8 cellular contexts compared by ENCODE assay signal in the genomic region with DNA sequence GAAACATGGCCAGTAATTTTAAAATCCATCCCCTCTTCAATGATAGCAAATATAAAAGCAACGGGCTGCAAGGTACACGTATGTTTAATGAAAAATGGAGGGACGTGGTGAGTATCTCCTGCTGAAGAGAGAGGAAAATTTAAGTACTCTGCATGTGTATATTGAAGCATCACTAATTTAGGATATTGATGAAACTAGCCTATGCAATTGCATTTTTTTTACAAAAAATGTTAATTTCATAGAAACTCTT. TPM values are rescaled to one million over a fixed set of nuclear protein-coding genes. Genes with fewer than 3 reads are reported as not detected.
DNase-seq lines count a peak whose midpoint lies in the region; ATAC-seq and TF ChIP-seq lines count a peak whose summit lies in the region.

No MANE protein-coding gene starts in this region.

- TF ChIP-seq CTCF in MCF 10A (IDR thresholded peaks at IDR 0.05; ENCODE audit: unreplicated experiment) (no peak), lung (IDR thresholded peaks at IDR 0.05; ENCODE audit: control extremely low read depth, extremely low read depth) (no peak), transverse colon (IDR thresholded peaks at IDR 0.05) (no peak), GM20000 (IDR thresholded peaks at IDR 0.05; ENCODE audit: extremely low read depth, missing control alignments) (no peak)

- ATAC-seq in lung (ENCODE audit: insufficient read depth, low FRiP score): no peak
- ATAC-seq in GM18873 (IDR thresholded peaks at IDR 0.05; ENCODE audit: low FRiP score, unreplicated experiment): no peak

- no peak for TF ChIP-seq POLR2A in transverse colon (IDR thresholded peaks at IDR 0.05)

- H3K4me1 Mint-ChIP-seq in activated naive CD8-positive, alpha-beta T cell (ENCODE audit: low read depth): peaks cover 33% of the 10 kb centered on the region
- H3K4me1 Mint-ChIP-seq in activated naive CD8-positive, alpha-beta T cell treated with anti-CD3 and anti-CD28 coated beads for 36 hours: peaks cover 22% of the 10 kb centered on the region
- peaks cover 13% of the 10 kb centered on the region for H3K4me1 Mint-ChIP-seq in MCF 10A (ENCODE audit: insufficient read depth, unreplicated experiment)

- H3K9me3 Mint-ChIP-seq in activated naive CD8-positive, alpha-beta T cell (ENCODE audit: low read depth): no peaks in the 10 kb centered on the region
- H3K9me3 Mint-ChIP-seq in activated naive CD8-positive, alpha-beta T cell treated with anti-CD3 and anti-CD28 coated beads for 36 hours: no peaks in the 10 kb centered on the region
- no peaks in the 10 kb centered on the region for H3K9me3 Mint-ChIP-seq in MCF 10A (ENCODE audit: unreplicated experiment)

- no peaks in the 10 kb centered on the region for H3K27me3 Mint-ChIP-seq in activated naive CD8-positive, alpha-beta T cell
- H3K27me3 Mint-ChIP-seq in activated naive CD8-positive, alpha-beta T cell treated with anti-CD3 and anti-CD28 coated beads for 36 hours: no peaks in the 10 kb centered on the region
- H3K27me3 Mint-ChIP-seq in MCF 10A (ENCODE audit: insufficient read depth, unreplicated experiment): no peaks in the 10 kb centered on the region

- H3K27me3 ChIP-seq in lung (ENCODE audit: control insufficient read depth, insufficient read depth) (no peaks in the 10 kb centered on the region), transverse colon (no peaks in the 10 kb centered on the region)

- H3K36me3 ChIP-seq in lung (ENCODE audit: control insufficient read depth in 2 of 2, insufficient read depth in 2 of 2, low read length in 2 of 2) (no peaks in the 10 kb centered on the region), transverse colon (no peaks in the 10 kb centered on the region)

- intact Hi-C loops in MCF 10A (cut with micrococcal nuclease) (no loop called here), transverse colon (cut with DNase I; ENCODE audit: low total_unique reads) (loop anchor here (1.0 kb wide), 1 partner anchor 112 kb away; the partner anchor contains the start of gene PLCB1)

- H3K4me1 ChIP-seq in lung (ENCODE audit: control insufficient read depth in 2 of 2, insufficient read depth in 2 of 2, low read length in 2 of 2) (peaks cover 0 to 5% of the 10 kb centered on the region in 2 donors), transverse colon (peaks cover 0 to 16% (median 9%) of the 10 kb centered on the region in 4 donors)

- POLR2A ChIA-PET in MCF 10A (lab: Yijun Ruan, JAX): interaction anchor here (0.6 to 2.8 kb wide), 17 partner anchors 9 to 1897 kb away, joined by 3 to 11 read pairs (median 4); partner anchors contain the start of gene FERMT1

- peak overlapping the region; percentile 98 for H3K27ac ChIP-seq in lung (ENCODE audit: low read depth in 1 of 2, low read length in 1 of 2)
- H3K27ac ChIP-seq in transverse colon: peak overlapping the region; percentile 93 to 100 (median 98)

- DNase-seq in activated naive CD8-positive, alpha-beta T cell treated with anti-CD3 and anti-CD28 coated beads for 36 hours: no peak
- no peak for DNase-seq in MCF 10A (ENCODE audit: unreplicated experiment)
- no peak for DNase-seq in lung (ENCODE audit: low spot score)
- DNase-seq in transverse colon: no peak
- DNase-seq in GM20000 (ENCODE audit: low spot score): no peak
- no peak for DNase-seq in DMS53 treated with DMSO at 0.1 percent for 48 hours (lab: John Stamatoyannopoulos, UW; ENCODE audit: unreplicated experiment)

- peaks cover 2% of the 10 kb centered on the region for H3K36me3 Mint-ChIP-seq in activated naive CD8-positive, alpha-beta T cell
- H3K36me3 Mint-ChIP-seq in activated naive CD8-positive, alpha-beta T cell treated with anti-CD3 and anti-CD28 coated beads for 36 hours: peaks cover 2% of the 10 kb centered on the region
- H3K36me3 Mint-ChIP-seq in MCF 10A (ENCODE audit: insufficient read depth, unreplicated experiment): no peaks in the 10 kb centered on the region

- in situ Hi-C loops in transverse colon (cut with MboI; ENCODE audit: low pct_ligation_motif_present in 1 of 4, low pct_unique_long_range_greater_than_20kb in 1 of 4, low sequenced_read_pairs in 3 of 4): no loop called here

- H3K27ac Mint-ChIP-seq in activated naive CD8-positive, alpha-beta T cell: peak overlapping the region; percentile 85
- H3K27ac Mint-ChIP-seq in activated naive CD8-positive, alpha-beta T cell treated with anti-CD3 and anti-CD28 coated beads for 36 hours: no peak overlapping the region
- H3K27ac Mint-ChIP-seq in MCF 10A (ENCODE audit: low read depth, unreplicated experiment): peak overlapping the region; percentile 68

- H3K4me3 Mint-ChIP-seq in activated naive CD8-positive, alpha-beta T cell: no peak overlapping the region
- H3K4me3 Mint-ChIP-seq in activated naive CD8-positive, alpha-beta T cell treated with anti-CD3 and anti-CD28 coated beads for 36 hours: no peak overlapping the region
- peak overlapping the region; percentile 92 for H3K4me3 Mint-ChIP-seq in MCF 10A (ENCODE audit: unreplicated experiment)

- H3K4me3 ChIP-seq in lung (peak overlapping the region; percentile 87), transverse colon (peak overlapping the region in 3 of 4 donors; percentile 64 to 96 (median 83))

- BruUV-seq in MCF 10A (replicated peaks; lab: Mats Ljungman, UMichigan): no TSS peak

- no peak for TF ChIP-seq EP300 in transverse colon (IDR thresholded peaks at IDR 0.05; ENCODE audit: low read depth)

- 1% methylated on average over 3 of the region's 3 CpGs for WGBS in lung, 2 donors
- WGBS in transverse colon (ENCODE audit: low coverage in 1 of 2), 2 donors: 0 to 3% methylated on average over 3 of the region's 3 CpGs

- CTCF ChIA-PET in MCF 10A (lab: Yijun Ruan, JAX): interaction anchor here (0.7 to 1.5 kb wide), 4 partner anchors 45 to 701 kb away, joined by 3 to 7 read pairs (median 4); no protein-coding TSS in a partner anchor

- H3K9me3 ChIP-seq in lung (ENCODE audit: control insufficient read depth in 2 of 2, insufficient read depth in 1 of 2, low read length in 1 of 2) (no peaks in the 10 kb centered on the region), transverse colon (no peaks in the 10 kb centered on the region)

RNA-seq across cellular contexts. Expression of gene TMX4, which starts 0.4 kb away (rescaled TPM):
- 10 to 100 TPM; 23.6 to 26.2 TPM for total RNA-seq in activated naive CD8-positive, alpha-beta T cell treated with anti-CD3 and anti-CD28 coated beads for 36 hours
- 47.4 and 60.5 TPM in 2 replicates for total RNA-seq in MCF 10A (2022)
- total RNA-seq in lung: 10 to 100 TPM; 27.4 to 45.2 TPM
- polyA plus RNA-seq in lung: 10 to 100 TPM in 1 of 2 donors, 1 to 10 TPM in 1; 7.8 to 11.7 TPM
- 10 to 100 TPM; 23.6 to 32.9 (median 28.1) TPM for total RNA-seq in transverse colon
